In genomic region chr10:114955984-114956383, GRCh38 we compare ENCODE assay signal across 1 cellular context.
TF ChIP-seq lines count a peak whose summit lies in the region.

No MANE protein-coding gene starts in this region.

TF ChIP-seq in SK-N-SH, 30 proteins besides CTCF, POLR2A, EP300 and RAD21 (continued from another document):
- TF ChIP-seq, protein P1, sequence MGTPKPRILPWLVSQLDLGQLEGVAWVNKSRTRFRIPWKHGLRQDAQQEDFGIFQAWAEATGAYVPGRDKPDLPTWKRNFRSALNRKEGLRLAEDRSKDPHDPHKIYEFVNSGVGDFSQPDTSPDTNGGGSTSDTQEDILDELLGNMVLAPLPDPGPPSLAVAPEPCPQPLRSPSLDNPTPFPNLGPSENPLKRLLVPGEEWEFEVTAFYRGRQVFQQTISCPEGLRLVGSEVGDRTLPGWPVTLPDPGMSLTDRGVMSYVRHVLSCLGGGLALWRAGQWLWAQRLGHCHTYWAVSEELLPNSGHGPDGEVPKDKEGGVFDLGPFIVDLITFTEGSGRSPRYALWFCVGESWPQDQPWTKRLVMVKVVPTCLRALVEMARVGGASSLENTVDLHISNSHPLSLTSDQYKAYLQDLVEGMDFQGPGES (IDR thresholded peaks at IDR 0.05; ENCODE audit: low read depth, low read length): no peak
- TF ChIP-seq EZH2phosphoT487 (IDR thresholded peaks at IDR 0.05; ENCODE audit: borderline replicate concordance, low read depth): no peak
